In genomic region chr20:25399038-25399430, GRCh38 we compare ENCODE assay signal across 8 cellular contexts. TPM values are rescaled to one million over a fixed set of nuclear protein-coding genes. Genes with fewer than 3 reads are reported as not detected.
DNase-seq lines count a peak whose midpoint lies in the region; ATAC-seq and TF ChIP-seq lines count a peak whose summit lies in the region.

No MANE protein-coding gene starts in this region.

- no peak overlapping the region for H2BK120ac ChIP-seq in trophoblast cell (ENCODE audit: insufficient read depth, low read length, poor library complexity)

- DNase-seq in activated CD4-positive, alpha-beta T cell treated with anti-CD3 and anti-CD28 coated beads, Interleukin-2, amount 10 ng/mL, durations not matched to agents 7 days and 5 days, result peak; percentile 45
- DNase-seq in activated CD4-positive, alpha-beta T cell treated with anti-CD3 and anti-CD28 coated beads, Interleukin-2, amount 50 U/mL, for 48 hours, result no peak
- DNase-seq in NCI-H345 treated with DMSO at 0.1 percent for 48 hours (lab: John Stamatoyannopoulos, UW; ENCODE audit: unreplicated experiment), result peak; percentile 62
- DNase-seq in activated B cell treated with CpG ODN at 0.5 μM for 24 hours, result no peak
- DNase-seq in head of caudate nucleus, result peak in 29 of 42 donors; percentile 17 to 86 (median 56)
- peak; percentile 57 to 92 for DNase-seq in trophoblast cell
- DNase-seq in ecto neural progenitor cell (ENCODE audit: low spot score), result no peak

- CTCF ChIA-PET in activated CD4-positive, alpha-beta T cell treated with anti-CD3 and anti-CD28 coated beads, Interleukin-2, amount 10 ng/mL, durations not matched to agents 7 days and 5 days (lab: Charles Lee), result interaction anchor here (0.6 to 4.2 kb wide), 12 partner anchors 9 to 405 kb away, joined by 3 to 16 read pairs (median 4); partner anchors contain the start of gene GINS1
- CTCF ChIA-PET in activated B cell treated with CpG ODN at 0.5 μM for 24 hours (lab: Charles Lee), result interaction anchor here (0.7 to 3.4 kb wide), 19 partner anchors 9 to 405 kb away, joined by 3 to 57 read pairs (median 4); partner anchors contain the start of genes GINS1 and PYGB

- ATAC-seq in HG02885 (IDR thresholded peaks at IDR 0.05; ENCODE audit: poor library complexity, unreplicated experiment), result peak; percentile 82
- peak; percentile 75 for ATAC-seq in activated B cell treated with CpG ODN at 0.5 μM for 24 hours (ENCODE audit: low read depth)

- no peak for TF ChIP-seq CTCF in activated B cell treated with CpG ODN at 0.5 μM for 24 hours (IDR thresholded peaks at IDR 0.05)

- no peak overlapping the region for H3K18ac ChIP-seq in trophoblast cell (ENCODE audit: low read length)

- no peak overlapping the region for H3K4ac ChIP-seq in trophoblast cell (ENCODE audit: low read depth, low read length)

- H3K23ac ChIP-seq in trophoblast cell (ENCODE audit: low read length), result no peak overlapping the region

- H2BK5ac ChIP-seq in trophoblast cell (ENCODE audit: low read depth, low read length, poor library complexity), result no peak overlapping the region

- POLR2A ChIA-PET in activated CD4-positive, alpha-beta T cell treated with anti-CD3 and anti-CD28 coated beads, Interleukin-2, amount 10 ng/mL, durations not matched to agents 7 days and 5 days (lab: Charles Lee), result no interaction called here
- POLR2A ChIA-PET in activated B cell treated with CpG ODN at 0.5 μM for 24 hours (lab: Charles Lee), result interaction anchor here (0.7 to 1.5 kb wide), 3 partner anchors 81 to 103 kb away, joined by 3 to 4 read pairs (median 3); no protein-coding TSS in a partner anchor

- WGBS in trophoblast cell (ENCODE audit: extremely low coverage, insufficient coverage, insufficient read length), result no CpG with 5 or more reads among the region's 5 CpGs

- no peak overlapping the region for H3K4me3 Mint-ChIP-seq in activated CD4-positive, alpha-beta T cell treated with anti-CD3 and anti-CD28 coated beads, Interleukin-2, amount 10 ng/mL, durations not matched to agents 7 days and 5 days
- no peak overlapping the region for H3K4me3 Mint-ChIP-seq in activated B cell treated with CpG ODN at 0.5 μM for 24 hours

- no peak overlapping the region for H4K91ac ChIP-seq in trophoblast cell (ENCODE audit: low read depth, low read length)

- peaks cover 7% of the 10 kb centered on the region for H3K9me3 ChIP-seq in trophoblast cell (ENCODE audit: insufficient read depth, low read depth, low read length)

- H3K4me3 ChIP-seq in trophoblast cell (ENCODE audit: low read depth, low read length), result no peak overlapping the region

- H3K4me1 Mint-ChIP-seq in activated CD4-positive, alpha-beta T cell treated with anti-CD3 and anti-CD28 coated beads, Interleukin-2, amount 10 ng/mL, durations not matched to agents 7 days and 5 days, result peaks cover 1% of the 10 kb centered on the region
- peaks cover 5% of the 10 kb centered on the region for H3K4me1 Mint-ChIP-seq in activated B cell treated with CpG ODN at 0.5 μM for 24 hours

- H4K12ac ChIP-seq in trophoblast cell (ENCODE audit: low read depth, low read length), result no peak overlapping the region

- peaks cover 5 to 9% of the 10 kb centered on the region in 2 experiments for H3K4me1 ChIP-seq in trophoblast cell (ENCODE audit: control insufficient read depth in 1 of 2, insufficient read depth in 2 of 2, low read length in 2 of 2)

- no peak overlapping the region for H3K4me2 ChIP-seq in trophoblast cell (ENCODE audit: low read length)

- peaks cover 18% of the 10 kb centered on the region for H3K9me3 Mint-ChIP-seq in activated CD4-positive, alpha-beta T cell treated with anti-CD3 and anti-CD28 coated beads, Interleukin-2, amount 10 ng/mL, durations not matched to agents 7 days and 5 days
- H3K9me3 Mint-ChIP-seq in activated B cell treated with CpG ODN at 0.5 μM for 24 hours, result peaks cover 8% of the 10 kb centered on the region

- H3K79me2 ChIP-seq in trophoblast cell (ENCODE audit: control insufficient read depth, insufficient read depth, low read length, poor library complexity), result no peaks in the 10 kb centered on the region

- H2AK5ac ChIP-seq in trophoblast cell (ENCODE audit: low read length), result no peak overlapping the region

- peaks cover 4% of the 10 kb centered on the region for H3K79me1 ChIP-seq in trophoblast cell (ENCODE audit: low read length)

- no peak overlapping the region for H3K27ac Mint-ChIP-seq in activated CD4-positive, alpha-beta T cell treated with anti-CD3 and anti-CD28 coated beads, Interleukin-2, amount 10 ng/mL, durations not matched to agents 7 days and 5 days
- H3K27ac Mint-ChIP-seq in activated B cell treated with CpG ODN at 0.5 μM for 24 hours, result no peak overlapping the region

- no peak overlapping the region for H3K9ac ChIP-seq in trophoblast cell (ENCODE audit: low read length)

- peaks cover 0 to 2% of the 10 kb centered on the region in 2 experiments for H3K36me3 ChIP-seq in trophoblast cell (ENCODE audit: control insufficient read depth in 1 of 2, insufficient read depth in 2 of 2, low read length in 2 of 2)

- intact Hi-C loops in activated B cell treated with CpG ODN at 0.5 μM for 24 hours (cut with micrococcal nuclease) (loop anchor here (1.0 to 2.0 kb wide), 6 partner anchors 80 to 404 kb away; no protein-coding TSS in a partner anchor), head of caudate nucleus (cut with DNase I) (loop anchor here (5.0 kb wide), 1 partner anchor 102 kb away; no protein-coding TSS in a partner anchor)

- no peak overlapping the region for H4K8ac ChIP-seq in trophoblast cell (ENCODE audit: low read depth, low read length)

- peaks cover 11% of the 10 kb centered on the region for H3K27me3 Mint-ChIP-seq in activated CD4-positive, alpha-beta T cell treated with anti-CD3 and anti-CD28 coated beads, Interleukin-2, amount 10 ng/mL, durations not matched to agents 7 days and 5 days
- no peaks in the 10 kb centered on the region for H3K27me3 Mint-ChIP-seq in activated B cell treated with CpG ODN at 0.5 μM for 24 hours

- no peaks in the 10 kb centered on the region for H3K27me3 ChIP-seq in trophoblast cell (ENCODE audit: insufficient read depth, low read length)

- H2BK12ac ChIP-seq in trophoblast cell (ENCODE audit: low read length), result no peak overlapping the region

- no peak overlapping the region for H3K14ac ChIP-seq in trophoblast cell (ENCODE audit: low read length)

- H2AFZ ChIP-seq in trophoblast cell (ENCODE audit: insufficient read depth, low read length, poor library complexity), result no peak overlapping the region

- peak overlapping the region; percentile 61 for H3K27ac ChIP-seq in trophoblast cell (ENCODE audit: low read depth, low read length)

- H3K36me3 Mint-ChIP-seq in activated CD4-positive, alpha-beta T cell treated with anti-CD3 and anti-CD28 coated beads, Interleukin-2, amount 10 ng/mL, durations not matched to agents 7 days and 5 days (ENCODE audit: low read depth), result peaks cover 4% of the 10 kb centered on the region
- peaks cover 3% of the 10 kb centered on the region for H3K36me3 Mint-ChIP-seq in activated B cell treated with CpG ODN at 0.5 μM for 24 hours (ENCODE audit: low read depth)

RNA-seq across cellular contexts. Expression of gene ABHD12, which starts 8.4 kb away (rescaled TPM):
- 10 to 100 TPM; 27.1 to 27.6 TPM for total RNA-seq in activated CD4-positive, alpha-beta T cell treated with anti-CD3 and anti-CD28 coated beads, Interleukin-2, amount 10 ng/mL, durations not matched to agents 7 days and 5 days
- total RNA-seq in activated B cell treated with CpG ODN at 0.5 μM for 24 hours, result 16.1 and 16.3 TPM in 2 replicates
- 66.8 and 67.8 TPM in 2 replicates for polyA plus RNA-seq in trophoblast cell (2013)

RNA-seq across cellular contexts. Expression of gene GINS1, which starts 8.4 kb away (rescaled TPM):
- 10 to 100 TPM; 28.8 to 28.9 TPM for total RNA-seq in activated CD4-positive, alpha-beta T cell treated with anti-CD3 and anti-CD28 coated beads, Interleukin-2, amount 10 ng/mL, durations not matched to agents 7 days and 5 days
- total RNA-seq in activated B cell treated with CpG ODN at 0.5 μM for 24 hours, result 2.9 and 5.4 TPM in 2 replicates
- polyA plus RNA-seq in trophoblast cell (2013), result 14.3 and 14.7 TPM in 2 replicates

Comparison
In these comparisons a context has a peak if more than half of its experiments do, and no peak if none do; other contexts are left out.
1. DNase-seq: peak in activated CD4-positive, alpha-beta T cell treated with anti-CD3 and anti-CD28 coated beads, Interleukin-2, amount 10 ng/mL, durations not matched to agents 7 days and 5 days (single experiment), NCI-H345 treated with DMSO at 0.1 percent for 48 hours (single experiment), head of caudate nucleus (29 of 42) and trophoblast cell (2 of 2); none in activated CD4-positive, alpha-beta T cell treated with anti-CD3 and anti-CD28 coated beads, Interleukin-2, amount 50 U/mL, for 48 hours (0 of 2), activated B cell treated with CpG ODN at 0.5 μM for 24 hours (single experiment) and ecto neural progenitor cell (single experiment).